Comparison of ENCODE assay signal across 1 cellular context in genomic region chr2:215833531-215834162, GRCh38.
TF ChIP-seq lines count a peak whose summit lies in the region.

No MANE protein-coding gene starts in this region.

TF ChIP-seq in HepG2, 621 proteins besides CTCF, POLR2A, EP300 and RAD21 (continued from another document and continues in another):
- TF ChIP-seq NFATC3 (CRISPR knock-in tag; IDR thresholded peaks at IDR 0.05), result 0 out of 2 replicates have a peak, but pooled peaks have one; percentile 65
- TF ChIP-seq NR2F1 (CRISPR knock-in tag; IDR thresholded peaks at IDR 0.05), result peak; percentile 57 to 71; a peak in 2 of 4 replicates
- 0 out of 2 replicates have a peak, but pooled peaks have one; percentile 32 for TF ChIP-seq TRIM24 (CRISPR knock-in tag; IDR thresholded peaks at IDR 0.05)
- peak; percentile 71; the same call in 1 of the 2 replicates for TF ChIP-seq ZNF335 (CRISPR knock-in tag; IDR thresholded peaks at IDR 0.05)
- TF ChIP-seq WIZ (CRISPR knock-in tag; IDR thresholded peaks at IDR 0.05), result peak; percentile 63; the same call in 1 of the 2 replicates
- TF ChIP-seq ZNF766 (CRISPR knock-in tag; IDR thresholded peaks at IDR 0.05; ENCODE audit: borderline replicate concordance), result no peak
- TF ChIP-seq, protein P1, sequence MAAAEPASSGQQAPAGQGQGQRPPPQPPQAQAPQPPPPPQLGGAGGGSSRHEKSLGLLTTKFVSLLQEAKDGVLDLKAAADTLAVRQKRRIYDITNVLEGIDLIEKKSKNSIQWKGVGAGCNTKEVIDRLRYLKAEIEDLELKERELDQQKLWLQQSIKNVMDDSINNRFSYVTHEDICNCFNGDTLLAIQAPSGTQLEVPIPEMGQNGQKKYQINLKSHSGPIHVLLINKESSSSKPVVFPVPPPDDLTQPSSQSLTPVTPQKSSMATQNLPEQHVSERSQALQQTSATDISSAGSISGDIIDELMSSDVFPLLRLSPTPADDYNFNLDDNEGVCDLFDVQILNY (CRISPR knock-in tag; conservative IDR thresholded peaks at IDR 0.05), result no peak
- TF ChIP-seq MAFK (conservative IDR thresholded peaks at IDR 0.05 in 1 of 2, IDR thresholded peaks at IDR 0.05 in 1 of 2; ENCODE audit: low read length in 2 of 2), result no peak
- peak; percentile 90 for TF ChIP-seq SOX13 (IDR thresholded peaks at IDR 0.05)
- TF ChIP-seq SOX13 (CRISPR knock-in tag; conservative IDR thresholded peaks at IDR 0.05 in 1 of 2, IDR thresholded peaks at IDR 0.05 in 1 of 2), result peak in 1 of 2 experiments; percentile 99; a peak in 2 of 4 replicates
- peak; percentile 81 for TF ChIP-seq FOXA1 (IDR thresholded peaks at IDR 0.05)
- peak; percentile 97 for TF ChIP-seq FOXA1 (CRISPR knock-in tag; IDR thresholded peaks at IDR 0.05)
- peak; percentile 18; the same call in 1 of the 2 replicates for TF ChIP-seq RFX3 (CRISPR knock-in tag; IDR thresholded peaks at IDR 0.05)
- peak; percentile 94 for TF ChIP-seq TARDBP (CRISPR knock-in tag; IDR thresholded peaks at IDR 0.05)
- TF ChIP-seq NCOA1 (CRISPR knock-in tag; IDR thresholded peaks at IDR 0.05), result no peak; the same call in 1 of the 2 replicates
- TF ChIP-seq ZFP91 (CRISPR knock-in tag; IDR thresholded peaks at IDR 0.05; ENCODE audit: borderline replicate concordance), result peak; percentile 39; the same call in 1 of the 2 replicates
- peak; percentile 86 for TF ChIP-seq DRAP1 (CRISPR knock-in tag; IDR thresholded peaks at IDR 0.05)
- peak; percentile 88 for TF ChIP-seq MIXL1 (CRISPR knock-in tag; IDR thresholded peaks at IDR 0.05)
- TF ChIP-seq CCDC6 (CRISPR knock-in tag; IDR thresholded peaks at IDR 0.05), result no peak
- peak; percentile 73 for TF ChIP-seq MEF2D (CRISPR knock-in tag; IDR thresholded peaks at IDR 0.05)
- TF ChIP-seq ZNF207 (IDR thresholded peaks at IDR 0.05; ENCODE audit: borderline replicate concordance), result no peak
- TF ChIP-seq, protein P2, sequence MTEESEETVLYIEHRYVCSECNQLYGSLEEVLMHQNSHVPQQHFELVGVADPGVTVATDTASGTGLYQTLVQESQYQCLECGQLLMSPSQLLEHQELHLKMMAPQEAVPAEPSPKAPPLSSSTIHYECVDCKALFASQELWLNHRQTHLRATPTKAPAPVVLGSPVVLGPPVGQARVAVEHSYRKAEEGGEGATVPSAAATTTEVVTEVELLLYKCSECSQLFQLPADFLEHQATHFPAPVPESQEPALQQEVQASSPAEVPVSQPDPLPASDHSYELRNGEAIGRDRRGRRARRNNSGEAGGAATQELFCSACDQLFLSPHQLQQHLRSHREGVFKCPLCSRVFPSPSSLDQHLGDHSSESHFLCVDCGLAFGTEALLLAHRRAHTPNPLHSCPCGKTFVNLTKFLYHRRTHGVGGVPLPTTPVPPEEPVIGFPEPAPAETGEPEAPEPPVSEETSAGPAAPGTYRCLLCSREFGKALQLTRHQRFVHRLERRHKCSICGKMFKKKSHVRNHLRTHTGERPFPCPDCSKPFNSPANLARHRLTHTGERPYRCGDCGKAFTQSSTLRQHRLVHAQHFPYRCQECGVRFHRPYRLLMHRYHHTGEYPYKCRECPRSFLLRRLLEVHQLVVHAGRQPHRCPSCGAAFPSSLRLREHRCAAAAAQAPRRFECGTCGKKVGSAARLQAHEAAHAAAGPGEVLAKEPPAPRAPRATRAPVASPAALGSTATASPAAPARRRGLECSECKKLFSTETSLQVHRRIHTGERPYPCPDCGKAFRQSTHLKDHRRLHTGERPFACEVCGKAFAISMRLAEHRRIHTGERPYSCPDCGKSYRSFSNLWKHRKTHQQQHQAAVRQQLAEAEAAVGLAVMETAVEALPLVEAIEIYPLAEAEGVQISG (CRISPR knock-in tag; IDR thresholded peaks at IDR 0.05), result peak; percentile 44; the same call in 1 of the 2 replicates
- TF ChIP-seq, protein P3, sequence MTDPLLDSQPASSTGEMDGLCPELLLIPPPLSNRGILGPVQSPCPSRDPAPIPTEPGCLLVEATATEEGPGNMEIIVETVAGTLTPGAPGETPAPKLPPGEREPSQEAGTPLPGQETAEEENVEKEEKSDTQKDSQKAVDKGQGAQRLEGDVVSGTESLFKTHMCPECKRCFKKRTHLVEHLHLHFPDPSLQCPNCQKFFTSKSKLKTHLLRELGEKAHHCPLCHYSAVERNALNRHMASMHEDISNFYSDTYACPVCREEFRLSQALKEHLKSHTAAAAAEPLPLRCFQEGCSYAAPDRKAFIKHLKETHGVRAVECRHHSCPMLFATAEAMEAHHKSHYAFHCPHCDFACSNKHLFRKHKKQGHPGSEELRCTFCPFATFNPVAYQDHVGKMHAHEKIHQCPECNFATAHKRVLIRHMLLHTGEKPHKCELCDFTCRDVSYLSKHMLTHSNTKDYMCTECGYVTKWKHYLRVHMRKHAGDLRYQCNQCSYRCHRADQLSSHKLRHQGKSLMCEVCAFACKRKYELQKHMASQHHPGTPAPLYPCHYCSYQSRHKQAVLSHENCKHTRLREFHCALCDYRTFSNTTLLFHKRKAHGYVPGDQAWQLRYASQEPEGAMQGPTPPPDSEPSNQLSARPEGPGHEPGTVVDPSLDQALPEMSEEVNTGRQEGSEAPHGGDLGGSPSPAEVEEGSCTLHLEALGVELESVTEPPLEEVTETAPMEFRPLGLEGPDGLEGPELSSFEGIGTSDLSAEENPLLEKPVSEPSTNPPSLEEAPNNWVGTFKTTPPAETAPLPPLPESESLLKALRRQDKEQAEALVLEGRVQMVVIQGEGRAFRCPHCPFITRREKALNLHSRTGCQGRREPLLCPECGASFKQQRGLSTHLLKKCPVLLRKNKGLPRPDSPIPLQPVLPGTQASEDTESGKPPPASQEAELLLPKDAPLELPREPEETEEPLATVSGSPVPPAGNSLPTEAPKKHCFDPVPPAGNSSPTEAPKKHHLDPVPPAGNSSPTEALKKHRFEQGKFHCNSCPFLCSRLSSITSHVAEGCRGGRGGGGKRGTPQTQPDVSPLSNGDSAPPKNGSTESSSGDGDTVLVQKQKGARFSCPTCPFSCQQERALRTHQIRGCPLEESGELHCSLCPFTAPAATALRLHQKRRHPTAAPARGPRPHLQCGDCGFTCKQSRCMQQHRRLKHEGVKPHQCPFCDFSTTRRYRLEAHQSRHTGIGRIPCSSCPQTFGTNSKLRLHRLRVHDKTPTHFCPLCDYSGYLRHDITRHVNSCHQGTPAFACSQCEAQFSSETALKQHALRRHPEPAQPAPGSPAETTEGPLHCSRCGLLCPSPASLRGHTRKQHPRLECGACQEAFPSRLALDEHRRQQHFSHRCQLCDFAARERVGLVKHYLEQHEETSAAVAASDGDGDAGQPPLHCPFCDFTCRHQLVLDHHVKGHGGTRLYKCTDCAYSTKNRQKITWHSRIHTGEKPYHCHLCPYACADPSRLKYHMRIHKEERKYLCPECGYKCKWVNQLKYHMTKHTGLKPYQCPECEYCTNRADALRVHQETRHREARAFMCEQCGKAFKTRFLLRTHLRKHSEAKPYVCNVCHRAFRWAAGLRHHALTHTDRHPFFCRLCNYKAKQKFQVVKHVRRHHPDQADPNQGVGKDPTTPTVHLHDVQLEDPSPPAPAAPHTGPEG (CRISPR knock-in tag; IDR thresholded peaks at IDR 0.05), result no peak
- TF ChIP-seq KLF9 (CRISPR knock-in tag; IDR thresholded peaks at IDR 0.05; ENCODE audit: low read depth), result no peak
- no peak for TF ChIP-seq ZBTB3 (CRISPR knock-in tag; IDR thresholded peaks at IDR 0.05; ENCODE audit: borderline replicate concordance, low read depth)
- no peak for TF ChIP-seq ZNF33A (CRISPR knock-in tag; IDR thresholded peaks at IDR 0.05; ENCODE audit: borderline replicate concordance)
- TF ChIP-seq NR3C1 (CRISPR knock-in tag; IDR thresholded peaks at IDR 0.05), result no peak
- TF ChIP-seq, protein P4, sequence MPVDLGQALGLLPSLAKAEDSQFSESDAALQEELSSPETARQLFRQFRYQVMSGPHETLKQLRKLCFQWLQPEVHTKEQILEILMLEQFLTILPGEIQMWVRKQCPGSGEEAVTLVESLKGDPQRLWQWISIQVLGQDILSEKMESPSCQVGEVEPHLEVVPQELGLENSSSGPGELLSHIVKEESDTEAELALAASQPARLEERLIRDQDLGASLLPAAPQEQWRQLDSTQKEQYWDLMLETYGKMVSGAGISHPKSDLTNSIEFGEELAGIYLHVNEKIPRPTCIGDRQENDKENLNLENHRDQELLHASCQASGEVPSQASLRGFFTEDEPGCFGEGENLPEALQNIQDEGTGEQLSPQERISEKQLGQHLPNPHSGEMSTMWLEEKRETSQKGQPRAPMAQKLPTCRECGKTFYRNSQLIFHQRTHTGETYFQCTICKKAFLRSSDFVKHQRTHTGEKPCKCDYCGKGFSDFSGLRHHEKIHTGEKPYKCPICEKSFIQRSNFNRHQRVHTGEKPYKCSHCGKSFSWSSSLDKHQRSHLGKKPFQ (CRISPR knock-in tag; IDR thresholded peaks at IDR 0.05; ENCODE audit: insufficient replicate concordance), result peak; percentile 69
- TF ChIP-seq SMAD9 (CRISPR knock-in tag; IDR thresholded peaks at IDR 0.05), result no peak
- no peak for TF ChIP-seq NR0B2 (CRISPR knock-in tag; IDR thresholded peaks at IDR 0.05)
- TF ChIP-seq ZNF280B (CRISPR knock-in tag; IDR thresholded peaks at IDR 0.05; ENCODE audit: borderline replicate concordance), result no peak
- TF ChIP-seq ZNF670 (CRISPR knock-in tag; IDR thresholded peaks at IDR 0.05; ENCODE audit: borderline replicate concordance), result peak; percentile 89
- TF ChIP-seq SIX4 (CRISPR knock-in tag; IDR thresholded peaks at IDR 0.05), result peak; percentile 100
- TF ChIP-seq ZNF430 (CRISPR knock-in tag; IDR thresholded peaks at IDR 0.05), result peak; percentile 88
- no peak for TF ChIP-seq ZNF121 (CRISPR knock-in tag; IDR thresholded peaks at IDR 0.05)
- TF ChIP-seq, protein P5, sequence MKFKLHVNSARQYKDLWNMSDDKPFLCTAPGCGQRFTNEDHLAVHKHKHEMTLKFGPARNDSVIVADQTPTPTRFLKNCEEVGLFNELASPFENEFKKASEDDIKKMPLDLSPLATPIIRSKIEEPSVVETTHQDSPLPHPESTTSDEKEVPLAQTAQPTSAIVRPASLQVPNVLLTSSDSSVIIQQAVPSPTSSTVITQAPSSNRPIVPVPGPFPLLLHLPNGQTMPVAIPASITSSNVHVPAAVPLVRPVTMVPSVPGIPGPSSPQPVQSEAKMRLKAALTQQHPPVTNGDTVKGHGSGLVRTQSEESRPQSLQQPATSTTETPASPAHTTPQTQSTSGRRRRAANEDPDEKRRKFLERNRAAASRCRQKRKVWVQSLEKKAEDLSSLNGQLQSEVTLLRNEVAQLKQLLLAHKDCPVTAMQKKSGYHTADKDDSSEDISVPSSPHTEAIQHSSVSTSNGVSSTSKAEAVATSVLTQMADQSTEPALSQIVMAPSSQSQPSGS (CRISPR knock-in tag; IDR thresholded peaks at IDR 0.05), result peak; percentile 97
- TF ChIP-seq IKZF4 (CRISPR knock-in tag; IDR thresholded peaks at IDR 0.05; ENCODE audit: borderline replicate concordance, low read depth, not compliant biosample characterization), result no peak
- TF ChIP-seq FOXM1 (CRISPR knock-in tag; IDR thresholded peaks at IDR 0.05), result no peak
- TF ChIP-seq TAF15 (IDR thresholded peaks at IDR 0.05; ENCODE audit: low read depth, low read length, poor library complexity, severe bottlenecking), result no peak
- peak; percentile 89 for TF ChIP-seq HDAC2 (CRISPR knock-in tag; IDR thresholded peaks at IDR 0.05)
- no peak for TF ChIP-seq RELA (CRISPR knock-in tag; IDR thresholded peaks at IDR 0.05)
- TF ChIP-seq ZNF557 (CRISPR knock-in tag; IDR thresholded peaks at IDR 0.05), result no peak
- no peak for TF ChIP-seq MAFF (IDR thresholded peaks at IDR 0.05; ENCODE audit: low read depth, low read length)
- TF ChIP-seq ZZZ3 (CRISPR knock-in tag; IDR thresholded peaks at IDR 0.05; ENCODE audit: borderline replicate concordance), result no peak
- peak; percentile 79; the same call in 1 of the 2 replicates for TF ChIP-seq SMAD3 (CRISPR knock-in tag; IDR thresholded peaks at IDR 0.05)
- no peak for TF ChIP-seq ZFP36 (IDR thresholded peaks at IDR 0.05; ENCODE audit: borderline replicate concordance, low read depth, low read length, partially characterized antibody)
- no peak for TF ChIP-seq KLF15 (CRISPR knock-in tag; IDR thresholded peaks at IDR 0.05; ENCODE audit: borderline replicate concordance)
- TF ChIP-seq NCOR1 (IDR thresholded peaks at IDR 0.05; ENCODE audit: borderline replicate concordance, low read length), result peak; percentile 87; the same call in 1 of the 2 replicates
- no peak for TF ChIP-seq ZNF550 (CRISPR knock-in tag; IDR thresholded peaks at IDR 0.05; ENCODE audit: borderline replicate concordance)
- TF ChIP-seq ZNF20 (CRISPR knock-in tag; IDR thresholded peaks at IDR 0.05), result no peak
- peak; percentile 60 for TF ChIP-seq ZFX (CRISPR knock-in tag; IDR thresholded peaks at IDR 0.05; ENCODE audit: low read depth)
- TF ChIP-seq ZNF501 (CRISPR knock-in tag; IDR thresholded peaks at IDR 0.05), result no peak
- TF ChIP-seq PHF21A (CRISPR knock-in tag; IDR thresholded peaks at IDR 0.05), result peak; percentile 66; the same call in 1 of the 2 replicates
- 0 out of 2 replicates have a peak, but pooled peaks have one; percentile 49 for TF ChIP-seq ZSCAN29 (CRISPR knock-in tag; conservative IDR thresholded peaks at IDR 0.05)
- no peak for TF ChIP-seq CAMTA2 (CRISPR knock-in tag; IDR thresholded peaks at IDR 0.05; ENCODE audit: borderline replicate concordance)
- TF ChIP-seq ZNF530 (CRISPR knock-in tag; IDR thresholded peaks at IDR 0.05; ENCODE audit: low read depth), result no peak
